In genomic region chr12:49903351-49903699, GRCh38 we compare ENCODE assay signal across 9 cellular contexts. TPM values are rescaled to one million over a fixed set of nuclear protein-coding genes. Genes with fewer than 3 reads are reported as not detected.
DNase-seq lines count a peak whose midpoint lies in the region; ATAC-seq, FAIRE-seq and TF ChIP-seq lines count a peak whose summit lies in the region.
"Had no signal": no experiment of that assay in that cellular context is flagged by ENCODE, and none has a peak within 500 bp of the region (broad histone marks: within the 10 kb centered on the region; RNA-seq: fewer than 3 reads in every experiment).

No MANE protein-coding gene starts in this region.

- no peaks in the 10 kb centered on the region for H3K9me3 ChIP-seq in right cardiac atrium (ENCODE audit: control insufficient read depth, low read length)

- peak overlapping the region; percentile 0 for H3K27ac ChIP-seq in right cardiac atrium (ENCODE audit: low read length)

- no peak for FAIRE-seq in urothelium cell line (lab: Jason Lieb, UNC)

- no peaks in the 10 kb centered on the region for H3K9me3 Mint-ChIP-seq in activated T-helper 1 cell treated with anti-CD3 and anti-CD28 coated beads, Interleukin-12 subunit alpha, Interleukin-12 subunit beta, Interleukin-2, Interleukin-4 antibody, amounts not matched to agents 30 ng/mL and 10 ng/mL and 1 ng/mL, durations not matched to agents 14 hours and 24 hours and 36 hours

- no peak overlapping the region for H3K27ac Mint-ChIP-seq in activated T-helper 1 cell treated with anti-CD3 and anti-CD28 coated beads, Interleukin-12 subunit alpha, Interleukin-12 subunit beta, Interleukin-2, Interleukin-4 antibody, amounts not matched to agents 30 ng/mL and 10 ng/mL and 1 ng/mL, durations not matched to agents 14 hours and 24 hours and 36 hours

- 48% methylated on average over 12 of the region's 12 CpGs for WGBS in right cardiac atrium

- intact Hi-C loops in activated T-helper 1 cell treated with anti-CD3 and anti-CD28 coated beads, Interleukin-12 subunit alpha, Interleukin-12 subunit beta, Interleukin-2, Interleukin-4 antibody, amounts not matched to agents 30 ng/mL and 10 ng/mL and 1 ng/mL, durations not matched to agents 14 hours and 24 hours and 36 hours (cut with micrococcal nuclease), result no loop called here
- intact Hi-C loops in right cardiac atrium (cut with DNase I), result no loop called here

- ATAC-seq in right cardiac atrium, result peak in 1 of 2 donors; percentile 1
- no peak for ATAC-seq in HG03025 (IDR thresholded peaks at IDR 0.05; ENCODE audit: low FRiP score, unreplicated experiment)

- no peaks in the 10 kb centered on the region for H3K4me1 ChIP-seq in right cardiac atrium (ENCODE audit: control insufficient read depth, insufficient read depth, low read length)

- no peak for TF ChIP-seq CTCF in HFF-Myc (IDR thresholded peaks at IDR 0.05; ENCODE audit: low read depth, low read length, missing control alignments)

- H3K36me3 Mint-ChIP-seq in activated T-helper 1 cell treated with anti-CD3 and anti-CD28 coated beads, Interleukin-12 subunit alpha, Interleukin-12 subunit beta, Interleukin-2, Interleukin-4 antibody, amounts not matched to agents 30 ng/mL and 10 ng/mL and 1 ng/mL, durations not matched to agents 14 hours and 24 hours and 36 hours (ENCODE audit: low read depth), result no peaks in the 10 kb centered on the region

- H3K4me1 Mint-ChIP-seq in activated T-helper 1 cell treated with anti-CD3 and anti-CD28 coated beads, Interleukin-12 subunit alpha, Interleukin-12 subunit beta, Interleukin-2, Interleukin-4 antibody, amounts not matched to agents 30 ng/mL and 10 ng/mL and 1 ng/mL, durations not matched to agents 14 hours and 24 hours and 36 hours (ENCODE audit: low read depth), result peaks cover 8% of the 10 kb centered on the region

- H3K27me3 Mint-ChIP-seq in activated T-helper 1 cell treated with anti-CD3 and anti-CD28 coated beads, Interleukin-12 subunit alpha, Interleukin-12 subunit beta, Interleukin-2, Interleukin-4 antibody, amounts not matched to agents 30 ng/mL and 10 ng/mL and 1 ng/mL, durations not matched to agents 14 hours and 24 hours and 36 hours (ENCODE audit: insufficient read depth), result peaks cover 27% of the 10 kb centered on the region

- H3K4me3 ChIP-seq in HFF-Myc (replicated peaks; ENCODE audit: low read depth, low read length), result 0 out of 2 replicates have a peak overlapping the region, but pooled peaks have one; percentile 4
- peak overlapping the region; percentile 34 for H3K4me3 ChIP-seq in right cardiac atrium (ENCODE audit: low read length)
- peak overlapping the region; percentile 28 for H3K4me3 ChIP-seq in skeletal muscle cell (ENCODE audit: low read depth, low read length)

- peak overlapping the region; percentile 51 for H3K4me3 Mint-ChIP-seq in activated T-helper 1 cell treated with anti-CD3 and anti-CD28 coated beads, Interleukin-12 subunit alpha, Interleukin-12 subunit beta, Interleukin-2, Interleukin-4 antibody, amounts not matched to agents 30 ng/mL and 10 ng/mL and 1 ng/mL, durations not matched to agents 14 hours and 24 hours and 36 hours

- no peaks in the 10 kb centered on the region for H3K27me3 ChIP-seq in right cardiac atrium (ENCODE audit: control insufficient read depth, insufficient read depth)

- DNase-seq in HFF-Myc (ENCODE audit: extremely low read depth, low read depth) (no peak), right cardiac atrium (peak in 1 of 3 donors; percentile 58), skeletal muscle cell (ENCODE audit: low read depth) (no peak), UCSD-AML1 (lab: John Stamatoyannopoulos, UW; ENCODE audit: unreplicated experiment) (no peak), SIG-M5 treated with dmso at 0.1 percent for 504 hours (lab: John Stamatoyannopoulos, UW; ENCODE audit: unreplicated experiment) (no peak), urothelium cell line (ENCODE audit: low spot score) (no peak)
- no peak for DNase-seq in activated T-helper 1 cell treated with anti-CD3 and anti-CD28 coated beads, Interleukin-12 subunit alpha, Interleukin-12 subunit beta, Interleukin-2, Interleukin-4 antibody, amounts not matched to agents 30 ng/mL and 10 ng/mL and 1 ng/mL, durations not matched to agents 14 hours and 24 hours and 36 hours (ENCODE audit: low spot score)
- DNase-seq: GOT3 had no signal

RNA-seq across cellular contexts. Expression of gene FAIM2, which starts 0.4 kb away (rescaled TPM):
- 0.49 and 0.64 TPM in 2 replicates for total RNA-seq in activated T-helper 1 cell treated with anti-CD3 and anti-CD28 coated beads, Interleukin-12 subunit alpha, Interleukin-12 subunit beta, Interleukin-2, Interleukin-4 antibody, amounts not matched to agents 30 ng/mL and 10 ng/mL and 1 ng/mL, durations not matched to agents 14 hours and 24 hours and 36 hours
- 10 to 100 TPM; 10.4 to 31.1 (median 17.4) TPM for total RNA-seq in right cardiac atrium
- 37.4 TPM for polyA plus RNA-seq in right cardiac atrium

RNA-seq across cellular contexts. Expression of gene AQP2, which starts 47.2 kb away (rescaled TPM):
- not detected in 2 replicates for total RNA-seq in activated T-helper 1 cell treated with anti-CD3 and anti-CD28 coated beads, Interleukin-12 subunit alpha, Interleukin-12 subunit beta, Interleukin-2, Interleukin-4 antibody, amounts not matched to agents 30 ng/mL and 10 ng/mL and 1 ng/mL, durations not matched to agents 14 hours and 24 hours and 36 hours
- 1 to 10 TPM in 1 of 4 donors, under 1 TPM in 3; 0.17 to 1.1 (median 0.52) TPM for total RNA-seq in right cardiac atrium
- 0.77 TPM for polyA plus RNA-seq in right cardiac atrium

RNA-seq across cellular contexts. Expression of gene AQP5, which starts 58.3 kb away (rescaled TPM):
- total RNA-seq in activated T-helper 1 cell treated with anti-CD3 and anti-CD28 coated beads, Interleukin-12 subunit alpha, Interleukin-12 subunit beta, Interleukin-2, Interleukin-4 antibody, amounts not matched to agents 30 ng/mL and 10 ng/mL and 1 ng/mL, durations not matched to agents 14 hours and 24 hours and 36 hours, result not detected in 2 replicates
- total RNA-seq in right cardiac atrium, result 1 to 10 TPM; 2.0 to 7.0 (median 2.8) TPM
- 6.7 TPM for polyA plus RNA-seq in right cardiac atrium
